2 cellular contexts compared by ENCODE assay signal in genomic region chr7:108464743-108465142, GRCh38.
A peak's percentile ranks its signal among the peaks of the same experiment; 100 is the strongest.
TF ChIP-seq lines count a peak whose summit lies in the region.

No MANE protein-coding gene starts in this region.

TF ChIP-seq in IMR-90, 13 proteins besides CTCF, POLR2A, EP300 and RAD21:
- peak; percentile 74 for TF ChIP-seq CEBPB (IDR thresholded peaks at IDR 0.05; ENCODE audit: low read depth, low read length)
- no peak for TF ChIP-seq MXI1 (IDR thresholded peaks at IDR 0.05; ENCODE audit: borderline replicate concordance, low read depth, low read length)

TF ChIP-seq in K562, 482 proteins besides CTCF, POLR2A, EP300 and RAD21:
- TF ChIP-seq CEBPB (tag; IDR thresholded peaks at IDR 0.05) (peak; percentile 56), YY1 (IDR thresholded peaks at IDR 0.05; ENCODE audit: borderline replicate concordance in 1 of 3, control insufficient read depth in 1 of 3, extremely low read depth in 1 of 3, insufficient read depth in 3 of 3, insufficient read length in 1 of 3, insufficient replicate concordance in 2 of 3, low read depth in 1 of 3, low read length in 2 of 3) (no peak), PML (IDR thresholded peaks at IDR 0.05; ENCODE audit: low read length) (no peak), NCOA1 (IDR thresholded peaks at IDR 0.05; ENCODE audit: low read depth) (no peak), ZBTB40 (IDR thresholded peaks at IDR 0.05) (no peak), ZBTB40 (CRISPR knock-in tag; IDR thresholded peaks at IDR 0.05) (no peak), RBM22 (IDR thresholded peaks at IDR 0.05; ENCODE audit: low read depth, low read length, poor library complexity, severe bottlenecking) (no peak)
